ENCODE assay signal across 26 cellular contexts in the genomic region with DNA sequence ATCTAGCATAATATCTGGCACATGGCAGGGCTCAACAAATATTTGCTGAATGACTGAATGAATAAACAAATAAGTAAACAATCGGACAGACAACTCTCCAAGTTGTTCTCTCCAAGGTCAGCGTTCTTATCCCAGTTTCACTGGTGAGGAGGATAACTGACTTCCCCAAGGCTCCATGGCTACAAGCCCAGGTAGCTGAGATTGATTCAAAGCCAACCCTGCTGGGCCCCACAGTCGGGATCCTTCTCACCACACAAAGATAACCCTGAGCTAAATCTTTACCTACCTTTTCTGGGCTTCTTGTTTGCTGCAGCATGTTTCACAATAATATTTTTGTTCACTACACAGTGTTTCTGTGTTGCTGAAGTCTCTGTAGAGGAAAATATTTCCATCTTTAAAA.
"Had no signal": no experiment of that assay in that cellular context is flagged by ENCODE, and none has a peak within 500 bp of the region (broad histone marks: within the 10 kb centered on the region; RNA-seq: fewer than 3 reads in every experiment).

No MANE protein-coding gene starts in this region.

- H3K27me3 Mint-ChIP-seq: activated naive CD8-positive, alpha-beta T cell; stimulated activated naive CD8-positive, alpha-beta T cell treated with anti-CD3 and anti-CD28 coated beads, Interleukin-15, Interleukin-2, amounts not matched to agents 100 ng/mL and 50 ng/mL, for 24 hours; T-cell had no signal

- ATAC-seq: activated T-cell treated with anti-CD3 and anti-CD28 coated beads, Interleukin-2, amount 50 U/mL, for 4 hours; foreskin keratinocyte; left lung; T-cell had no signal

- H3K27me3 ChIP-seq: adrenal gland, foreskin keratinocyte, hepatocyte, left lung, right lobe of liver, tibial artery had no signal

- H3K4me2 ChIP-seq: hepatocyte had no signal

- H3K36me3 ChIP-seq: adrenal gland, right lobe of liver had no signal

- H2AFZ ChIP-seq: hepatocyte had no signal

- DNase-seq: activated CD4-positive, alpha-beta T cell treated with anti-CD3 and anti-CD28 coated beads for 1 hour; activated CD4-positive, alpha-beta T cell treated with anti-CD3 and anti-CD28 coated beads, Interleukin-2, amount 50 U/mL, for 4 hours; activated CD8-positive, alpha-beta memory T cell treated with anti-CD3 and anti-CD28 coated beads for 24 hours; activated CD8-positive, alpha-beta memory T cell treated with anti-CD3 and anti-CD28 coated beads, Interleukin-2, amount 50 U/mL, for 4 hours; activated naive CD4-positive, alpha-beta T cell; activated T-cell treated with anti-CD3 and anti-CD28 coated beads, Interleukin-2, amount 50 U/mL, for 4 hours; adrenal gland; dermis blood vessel endothelial cell; effector CD8-positive, alpha-beta T cell; foreskin keratinocyte; immature natural killer cell; left lung; mammary epithelial cell; nephron progenitor cell; nucleus accumbens; right lobe of liver; stimulated activated CD4-positive, alpha-beta T cell treated with anti-CD3 and anti-CD28 coated beads, Interleukin-1b, Interleukin-23, amount 100 ng/mL, for 48 hours; T-cell; tibial artery had no signal

- H3K4me3 Mint-ChIP-seq: activated naive CD8-positive, alpha-beta T cell; activated T-cell treated with anti-CD3 and anti-CD28 coated beads, Interleukin-2, amount 50 U/mL, for 4 hours; immature natural killer cell; nephron progenitor cell; stimulated activated naive CD8-positive, alpha-beta T cell treated with anti-CD3 and anti-CD28 coated beads, Interleukin-15, Interleukin-2, amounts not matched to agents 100 ng/mL and 50 ng/mL, for 24 hours; T-cell had no signal

- H3K4me1 Mint-ChIP-seq: immature natural killer cell, T-cell had no signal

- H3K79me2 ChIP-seq: hepatocyte had no signal

- H3K9me3 ChIP-seq: adrenal gland, left lung, right lobe of liver, tibial artery had no signal

- H3K27ac ChIP-seq: adrenal gland, foreskin keratinocyte, hepatocyte, left lung, right lobe of liver, skin epidermis, tibial artery had no signal

- H3K27ac Mint-ChIP-seq: activated naive CD8-positive, alpha-beta T cell; activated T-helper 2 cell treated with anti-CD3 and anti-CD28 coated beads, Interferon-gamma antibody, Interleukin-2, Interleukin-4, amounts not matched to agents 10 μg/mL and 5 μg/mL and 100 μg/mL, durations not matched to agents 14 hours and 24 hours and 36 hours; immature natural killer cell; nephron progenitor cell; stimulated activated naive CD8-positive, alpha-beta T cell treated with anti-CD3 and anti-CD28 coated beads, Interleukin-15, Interleukin-2, amounts not matched to agents 100 ng/mL and 50 ng/mL, for 24 hours; T-cell had no signal

- H3K9me3 Mint-ChIP-seq: activated T-cell treated with anti-CD3 and anti-CD28 coated beads, Interleukin-2, amount 50 U/mL, for 4 hours; activated T-helper 2 cell treated with anti-CD3 and anti-CD28 coated beads, Interferon-gamma antibody, Interleukin-2, Interleukin-4, amounts not matched to agents 10 μg/mL and 5 μg/mL and 100 μg/mL, durations not matched to agents 14 hours and 24 hours and 36 hours; immature natural killer cell had no signal

- H3K4me3 ChIP-seq: adrenal gland, hepatocyte, left lung, right lobe of liver, skin epidermis, tibial artery had no signal

- FAIRE-seq: astrocyte, bronchial epithelial cell had no signal

- H3K4me1 ChIP-seq: foreskin keratinocyte, left lung had no signal
